Comparison of ENCODE assay signal across 1 cellular context in the genomic region with DNA sequence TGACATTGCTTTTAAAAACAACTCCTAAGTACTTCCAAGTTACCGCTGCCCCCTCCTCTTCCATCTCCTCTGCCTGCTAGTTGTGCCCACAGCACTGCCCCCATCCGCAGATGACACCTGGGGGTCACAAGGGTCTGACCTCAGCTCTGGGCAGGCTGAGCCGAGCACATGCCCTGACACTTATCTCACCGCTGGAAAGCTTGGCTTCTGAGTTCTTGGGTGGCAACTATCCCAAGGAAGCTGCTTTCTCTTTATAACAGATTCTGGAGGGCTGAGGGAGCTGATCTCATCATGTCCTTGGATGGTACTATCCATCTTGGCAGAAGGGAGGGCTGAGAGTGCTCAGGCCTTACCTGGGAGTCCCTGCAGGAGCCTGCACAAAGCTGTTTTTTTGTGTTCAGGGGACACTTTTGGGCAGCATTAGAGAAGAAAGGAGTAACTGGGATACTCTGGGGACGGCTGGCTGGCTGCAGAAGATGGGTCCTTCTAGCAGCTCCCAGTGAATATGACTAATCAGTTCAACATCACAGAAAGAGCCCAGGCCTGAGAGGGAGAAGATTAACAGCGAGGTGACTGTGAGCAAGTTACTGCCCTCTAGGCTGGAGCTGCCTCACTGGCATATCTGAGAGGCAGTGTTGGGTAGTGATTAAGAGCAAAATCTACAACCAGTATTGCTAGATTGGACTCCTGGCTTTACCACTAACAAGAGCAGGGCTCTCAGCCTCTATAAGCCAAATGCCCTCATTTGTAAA.
TF ChIP-seq lines count a peak whose summit lies in the region.

No MANE protein-coding gene starts in this region.

TF ChIP-seq in H1, 55 proteins besides CTCF, POLR2A, EP300 and RAD21 (continued from another document):
- TF ChIP-seq JUN (IDR thresholded peaks at IDR 0.05; ENCODE audit: low read depth, low read length) (no peak), TBP (IDR thresholded peaks at IDR 0.05; ENCODE audit: low read depth, low read length) (no peak), SIN3A (conservative IDR thresholded peaks at IDR 0.05 in 1 of 2, IDR thresholded peaks at IDR 0.05 in 1 of 2; ENCODE audit: low read depth in 1 of 2, low read length in 2 of 2) (no peak), CHD1 (IDR thresholded peaks at IDR 0.05; ENCODE audit: low read depth, low read length) (no peak), ATF3 (IDR thresholded peaks at IDR 0.05; ENCODE audit: insufficient read depth, low read depth, low read length) (no peak), RFX5 (IDR thresholded peaks at IDR 0.05; ENCODE audit: borderline replicate concordance, low read depth, low read length) (no peak), SP1 (IDR thresholded peaks at IDR 0.05; ENCODE audit: low read depth, low read length) (no peak), CBX5 (IDR thresholded peaks at IDR 0.05; ENCODE audit: low read depth, low read length) (no peak), RNF2 (IDR thresholded peaks at IDR 0.05; ENCODE audit: borderline replicate concordance, low read depth, low read length, missing control alignments, poor library complexity, severe bottlenecking) (no peak), SRF (IDR thresholded peaks at IDR 0.05; ENCODE audit: low read depth, low read length) (no peak)
- TF ChIP-seq, protein P1, sequence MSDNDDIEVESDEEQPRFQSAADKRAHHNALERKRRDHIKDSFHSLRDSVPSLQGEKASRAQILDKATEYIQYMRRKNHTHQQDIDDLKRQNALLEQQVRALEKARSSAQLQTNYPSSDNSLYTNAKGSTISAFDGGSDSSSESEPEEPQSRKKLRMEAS (IDR thresholded peaks at IDR 0.05), result no peak
